ENCODE assay signal across 19 cellular contexts in genomic region chr18:51811883-51812282, GRCh38.
"Had no signal": no experiment of that assay in that cellular context is flagged by ENCODE, and none has a peak within 500 bp of the region (broad histone marks: within the 10 kb centered on the region; RNA-seq: fewer than 3 reads in every experiment).

No MANE protein-coding gene starts in this region.

- H3K9me3 Mint-ChIP-seq: activated B cell treated with CpG ODN at 0.5 μM for 24 hours; activated CD4-positive, alpha-beta T cell treated with anti-CD3 and anti-CD28 coated beads, Interleukin-2, amount 10 ng/mL, durations not matched to agents 24 days and 14 days; activated T-helper 1 cell treated with anti-CD3 and anti-CD28 coated beads, Interleukin-12 subunit alpha, Interleukin-12 subunit beta, Interleukin-2, Interleukin-4 antibody, amounts not matched to agents 30 ng/mL and 10 ng/mL and 1 ng/mL, durations not matched to agents 14 hours and 24 hours and 36 hours had no signal

- H3K27ac ChIP-seq: ascending aorta, dorsolateral prefrontal cortex, neutrophil, right atrium auricular region, skin epidermis, thyroid gland had no signal

- H3K36me3 ChIP-seq: ascending aorta, neutrophil, right atrium auricular region, thyroid gland had no signal

- H3K4me1 ChIP-seq: ascending aorta, right atrium auricular region, thyroid gland had no signal

- H3K27ac Mint-ChIP-seq: activated B cell treated with CpG ODN at 0.5 μM for 24 hours; activated CD4-positive, alpha-beta T cell treated with anti-CD3 and anti-CD28 coated beads, Interleukin-2, amount 10 ng/mL, durations not matched to agents 24 days and 14 days; activated naive CD8-positive, alpha-beta T cell treated with anti-CD3 and anti-CD28 coated beads, Interleukin-2, amount 50 U/mL, for 24 hours; activated T-helper 1 cell treated with anti-CD3 and anti-CD28 coated beads, Interleukin-12 subunit alpha, Interleukin-12 subunit beta, Interleukin-2, Interleukin-4 antibody, amounts not matched to agents 30 ng/mL and 10 ng/mL and 1 ng/mL, durations not matched to agents 14 hours and 24 hours and 36 hours; naive thymus-derived CD8-positive, alpha-beta T cell had no signal

- H3K36me3 Mint-ChIP-seq: naive thymus-derived CD8-positive, alpha-beta T cell had no signal

- ATAC-seq: activated naive CD8-positive, alpha-beta T cell treated with anti-CD3 and anti-CD28 coated beads, Interleukin-2, amount 50 U/mL, for 24 hours; esophagus mucosa; left colon; mucosa of descending colon; naive thymus-derived CD8-positive, alpha-beta T cell had no signal

- H3K27me3 Mint-ChIP-seq: activated B cell treated with CpG ODN at 0.5 μM for 24 hours; activated CD4-positive, alpha-beta T cell treated with anti-CD3 and anti-CD28 coated beads, Interleukin-2, amount 10 ng/mL, durations not matched to agents 24 days and 14 days; activated naive CD8-positive, alpha-beta T cell treated with anti-CD3 and anti-CD28 coated beads, Interleukin-2, amount 50 U/mL, for 24 hours had no signal

- H3K27me3 ChIP-seq: ascending aorta, dorsolateral prefrontal cortex, neutrophil, right atrium auricular region, thyroid gland had no signal

- DNase-seq: activated B cell treated with CpG ODN at 0.5 μM for 24 hours; activated CD4-positive, alpha-beta T cell treated with anti-CD3 and anti-CD28 coated beads, Interleukin-2, amount 10 ng/mL, durations not matched to agents 24 days and 14 days; activated naive CD4-positive, alpha-beta T cell treated with Interleukin-2 at 50 U/mL for 16 hours; activated naive CD8-positive, alpha-beta T cell treated with anti-CD3 and anti-CD28 coated beads, Interleukin-2, amount 50 U/mL, for 24 hours; dorsolateral prefrontal cortex; foreskin fibroblast; left colon; mucosa of descending colon; naive thymus-derived CD8-positive, alpha-beta T cell; posterior cingulate gyrus; thyroid gland had no signal

- H3K9me3 ChIP-seq: ascending aorta, mucosa of descending colon, neutrophil, right atrium auricular region, thyroid gland had no signal

- H3K4me3 ChIP-seq: ascending aorta, dorsolateral prefrontal cortex, mucosa of descending colon, right atrium auricular region, skin epidermis, thyroid gland had no signal

- H3K4me3 Mint-ChIP-seq: activated B cell treated with CpG ODN at 0.5 μM for 24 hours; activated CD4-positive, alpha-beta T cell treated with anti-CD3 and anti-CD28 coated beads, Interleukin-2, amount 10 ng/mL, durations not matched to agents 24 days and 14 days; activated naive CD8-positive, alpha-beta T cell treated with anti-CD3 and anti-CD28 coated beads, Interleukin-2, amount 50 U/mL, for 24 hours; activated T-helper 1 cell treated with anti-CD3 and anti-CD28 coated beads, Interleukin-12 subunit alpha, Interleukin-12 subunit beta, Interleukin-2, Interleukin-4 antibody, amounts not matched to agents 30 ng/mL and 10 ng/mL and 1 ng/mL, durations not matched to agents 14 hours and 24 hours and 36 hours; naive thymus-derived CD8-positive, alpha-beta T cell had no signal

- FAIRE-seq: bronchial epithelial cell, endometrium had no signal

- H3K4me1 Mint-ChIP-seq: activated B cell treated with CpG ODN at 0.5 μM for 24 hours; activated CD4-positive, alpha-beta T cell treated with anti-CD3 and anti-CD28 coated beads, Interleukin-2, amount 10 ng/mL, durations not matched to agents 24 days and 14 days; activated naive CD8-positive, alpha-beta T cell treated with anti-CD3 and anti-CD28 coated beads, Interleukin-2, amount 50 U/mL, for 24 hours; naive thymus-derived CD8-positive, alpha-beta T cell had no signal
